Comparison of ENCODE assay signal across 1 cellular context in the genomic region with DNA sequence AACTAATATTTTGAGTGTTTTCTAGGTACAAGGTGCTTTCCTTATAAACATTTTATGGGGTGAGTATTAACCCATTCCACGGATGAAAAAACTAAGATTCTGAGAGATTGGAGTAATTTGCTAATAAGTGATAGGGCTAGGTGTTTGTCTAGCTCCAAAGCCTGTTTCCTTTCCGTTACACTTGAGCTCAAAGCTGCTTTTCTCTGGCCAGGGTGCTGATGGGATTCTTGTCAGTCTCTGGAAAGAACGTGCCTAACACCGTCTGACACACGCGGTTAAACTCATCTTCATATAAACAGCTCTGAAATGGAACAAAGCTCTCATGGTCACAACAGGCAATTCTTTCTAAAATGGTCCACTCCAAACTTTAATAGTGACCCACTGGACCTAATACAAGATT.
TF ChIP-seq lines count a peak whose summit lies in the region.

No MANE protein-coding gene starts in this region.

TF ChIP-seq in GM12878, 131 proteins besides CTCF, POLR2A, EP300 and RAD21:
- TF ChIP-seq RBBP5 (conservative IDR thresholded peaks at IDR 0.05): no peak
- TF ChIP-seq, protein P1, sequence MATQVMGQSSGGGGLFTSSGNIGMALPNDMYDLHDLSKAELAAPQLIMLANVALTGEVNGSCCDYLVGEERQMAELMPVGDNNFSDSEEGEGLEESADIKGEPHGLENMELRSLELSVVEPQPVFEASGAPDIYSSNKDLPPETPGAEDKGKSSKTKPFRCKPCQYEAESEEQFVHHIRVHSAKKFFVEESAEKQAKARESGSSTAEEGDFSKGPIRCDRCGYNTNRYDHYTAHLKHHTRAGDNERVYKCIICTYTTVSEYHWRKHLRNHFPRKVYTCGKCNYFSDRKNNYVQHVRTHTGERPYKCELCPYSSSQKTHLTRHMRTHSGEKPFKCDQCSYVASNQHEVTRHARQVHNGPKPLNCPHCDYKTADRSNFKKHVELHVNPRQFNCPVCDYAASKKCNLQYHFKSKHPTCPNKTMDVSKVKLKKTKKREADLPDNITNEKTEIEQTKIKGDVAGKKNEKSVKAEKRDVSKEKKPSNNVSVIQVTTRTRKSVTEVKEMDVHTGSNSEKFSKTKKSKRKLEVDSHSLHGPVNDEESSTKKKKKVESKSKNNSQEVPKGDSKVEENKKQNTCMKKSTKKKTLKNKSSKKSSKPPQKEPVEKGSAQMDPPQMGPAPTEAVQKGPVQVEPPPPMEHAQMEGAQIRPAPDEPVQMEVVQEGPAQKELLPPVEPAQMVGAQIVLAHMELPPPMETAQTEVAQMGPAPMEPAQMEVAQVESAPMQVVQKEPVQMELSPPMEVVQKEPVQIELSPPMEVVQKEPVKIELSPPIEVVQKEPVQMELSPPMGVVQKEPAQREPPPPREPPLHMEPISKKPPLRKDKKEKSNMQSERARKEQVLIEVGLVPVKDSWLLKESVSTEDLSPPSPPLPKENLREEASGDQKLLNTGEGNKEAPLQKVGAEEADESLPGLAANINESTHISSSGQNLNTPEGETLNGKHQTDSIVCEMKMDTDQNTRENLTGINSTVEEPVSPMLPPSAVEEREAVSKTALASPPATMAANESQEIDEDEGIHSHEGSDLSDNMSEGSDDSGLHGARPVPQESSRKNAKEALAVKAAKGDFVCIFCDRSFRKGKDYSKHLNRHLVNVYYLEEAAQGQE (IDR thresholded peaks at IDR 0.05; ENCODE audit: low read depth, low read length): peak; percentile 49; the same call in 1 of the 2 replicates
